In genomic region chr7:100506356-100506930, GRCh38 we compare ENCODE assay signal across 16 cellular contexts. TPM values are rescaled to one million over a fixed set of nuclear protein-coding genes. Genes with fewer than 3 reads are reported as not detected.
DNase-seq lines count a peak whose midpoint lies in the region; ATAC-seq, FAIRE-seq and TF ChIP-seq lines count a peak whose summit lies in the region.
"Had no signal": no experiment of that assay in that cellular context is flagged by ENCODE, and none has a peak within 500 bp of the region (broad histone marks: within the 10 kb centered on the region; RNA-seq: fewer than 3 reads in every experiment).

No MANE protein-coding gene starts in this region.

- peak overlapping the region; percentile 53 for H3K27ac Mint-ChIP-seq in Caco-2 (ENCODE audit: unreplicated experiment)
- H3K27ac Mint-ChIP-seq: T-helper 2 cell treated with Interferon-gamma antibody and Interleukin-4, amounts not matched to agents 5 μg/mL and 100 μg/mL, for 36 hours had no signal

- H3K4me1 ChIP-seq in Caco-2, result peaks cover 31% of the 10 kb centered on the region
- peaks cover 12 to 41% of the 10 kb centered on the region in 2 experiments; a peak in 4 of 5 replicates for H3K4me1 ChIP-seq in K562 (replicated peaks in 1 of 2; ENCODE audit: control insufficient read depth in 2 of 2, insufficient read depth in 2 of 2, low read length in 2 of 2)

- H3K79me2 ChIP-seq in K562 (ENCODE audit: control insufficient read depth, insufficient read depth, low read length), result no peaks in the 10 kb centered on the region

- BruUV-seq in Caco-2 (replicated peaks; lab: Mats Ljungman, UMichigan) (no TSS peak), K562 (replicated peaks; lab: Mats Ljungman, UMichigan) (no TSS peak)

- no peak overlapping the region for H3K4me3 Mint-ChIP-seq in Caco-2 (ENCODE audit: unreplicated experiment)
- H3K4me3 Mint-ChIP-seq: naive thymus-derived CD8-positive, alpha-beta T cell; T-helper 2 cell treated with Interferon-gamma antibody and Interleukin-4, amounts not matched to agents 5 μg/mL and 100 μg/mL, for 36 hours had no signal

- H3K36me3 ChIP-seq in Caco-2 (ENCODE audit: control insufficient read depth, insufficient read depth, low read length) (no peaks in the 10 kb centered on the region), K562 (ENCODE audit: control insufficient read depth, insufficient read depth, low read length) (no peaks in the 10 kb centered on the region)
- H3K36me3 ChIP-seq: suprapubic skin had no signal

- H3K9me3 ChIP-seq in Caco-2, result no peaks in the 10 kb centered on the region
- H3K9me3 ChIP-seq in K562 (replicated peaks; ENCODE audit: control insufficient read depth, insufficient read depth, low read depth, low read length), result no peaks in the 10 kb centered on the region
- H3K9me3 ChIP-seq: suprapubic skin had no signal

- H3K4me1 Mint-ChIP-seq in Caco-2 (ENCODE audit: low read depth, unreplicated experiment), result peaks cover 21% of the 10 kb centered on the region

- ATAC-seq in K562, result peak; percentile 74
- ATAC-seq: activated CD4-positive, CD25-positive, alpha-beta regulatory T cell treated with anti-CD3 and anti-CD28 coated beads, Interleukin-2, amount 50 U/mL, for 24 hours; naive thymus-derived CD8-positive, alpha-beta T cell had no signal

- H3K27ac ChIP-seq in K562 (ENCODE audit: extremely low read depth, low read depth, low read length), result no peak overlapping the region
- H3K27ac ChIP-seq: skin epidermis, suprapubic skin had no signal

- in situ Hi-C loops in KBM-7 (cut with MboI; ENCODE audit: low pct_unique_long_range_greater_than_20kb, low sequenced_read_pairs) (no loop called here), K562 (cut with MboI) (no loop called here)

- no peak for TF ChIP-seq RAD21 in K562 (CRISPR knock-in tag; conservative IDR thresholded peaks at IDR 0.05 in 1 of 2, IDR thresholded peaks at IDR 0.05 in 1 of 2)

- H3K9me3 Mint-ChIP-seq in Caco-2 (ENCODE audit: unreplicated experiment), result no peaks in the 10 kb centered on the region
- H3K9me3 Mint-ChIP-seq: naive thymus-derived CD8-positive, alpha-beta T cell; T-helper 2 cell treated with Interferon-gamma antibody and Interleukin-4, amounts not matched to agents 5 μg/mL and 100 μg/mL, for 36 hours had no signal

- peak; percentile 91 for FAIRE-seq in K562 (lab: Jason Lieb, UNC)
- FAIRE-seq: keratinocyte had no signal

- TF ChIP-seq POLR2A in K562 (conservative IDR thresholded peaks at IDR 0.05), result no peak

- WGBS in K562 (ENCODE audit: insufficient coverage, low coverage, missing lambda C conversion rate), result 28% methylated on average over 8 of the region's 8 CpGs

- peak overlapping the region; percentile 51 for H3K4me2 ChIP-seq in K562 (ENCODE audit: insufficient read depth, low read length)

- H3K4me3 ChIP-seq in Caco-2 (ENCODE audit: low read depth, low read length) (no peak overlapping the region), K562 (no peak overlapping the region)
- H3K4me3 ChIP-seq: skin epidermis, suprapubic skin had no signal

- CTCF ChIA-PET in Caco-2 (lab: Charles Lee), result interaction anchor here (0.7 kb wide), 1 partner anchor 14 kb away, joined by 4 read pairs; no protein-coding TSS in a partner anchor
- CTCF ChIA-PET in K562 (lab: Yijun Ruan, JAX; ENCODE audit: low intra/inter-chr PET ratio), result no interaction called here

- H3K9ac ChIP-seq in K562 (ENCODE audit: insufficient read depth in 1 of 2, low read depth in 2 of 2, low read length in 2 of 2), result peak overlapping the region in 1 of 2 experiments; percentile 17; a peak in 1 of 4 replicates

- TF ChIP-seq CTCF in Caco-2 (IDR thresholded peaks at IDR 0.05; ENCODE audit: insufficient read depth in 1 of 2, low read depth in 1 of 2, low read length in 1 of 2, severe bottlenecking in 1 of 2, unreplicated experiment in 1 of 2) (no peak), K562 (IDR thresholded peaks at IDR 0.05 in 2 of 3, conservative IDR thresholded peaks at IDR 0.05 in 1 of 3; ENCODE audit: insufficient read depth in 2 of 3, low read depth in 1 of 3, low read length in 3 of 3) (no peak)

- intact Hi-C loops in Caco-2 (cut with micrococcal nuclease; ENCODE audit: unreplicated experiment), result no loop called here
- intact Hi-C loops in K562 (cut with micrococcal nuclease), result no loop called here

- POLR2A ChIA-PET in Caco-2 (lab: Charles Lee) (interaction anchor here (0.6 to 1.1 kb wide), 3 partner anchors 15 to 80 kb away, joined by 3 to 12 read pairs (median 4); partner anchors contain the start of gene FBXO24), K562 (lab: Yijun Ruan, JAX) (interaction anchor here (0.6 to 1.2 kb wide), 2 partner anchors 32 to 124 kb away, joined by 3 to 4 read pairs; no protein-coding TSS in a partner anchor)

- H3K27me3 ChIP-seq in Caco-2 (replicated peaks; ENCODE audit: control insufficient read depth, insufficient read depth, low read length), result no peaks in the 10 kb centered on the region
- no peaks in the 10 kb centered on the region for H3K27me3 ChIP-seq in K562 (ENCODE audit: control insufficient read depth in 2 of 2, insufficient read depth in 2 of 2, low read length in 2 of 2)
- H3K27me3 ChIP-seq: suprapubic skin had no signal

- no peaks in the 10 kb centered on the region for H4K20me1 ChIP-seq in K562 (replicated peaks; ENCODE audit: control insufficient read depth, insufficient read depth, low read length)

- DNase-seq in Caco-2 (peak in 1 of 2 experiments; percentile 55), KBM-7 (peak; percentile 35), K562 (ENCODE audit: extremely low read depth in 1 of 4, low spot score in 3 of 4) (peak in 3 of 4 experiments; percentile 35 to 83 (median 54)), NCI-H2171 treated with DMSO at 0.1 percent for 48 hours (lab: John Stamatoyannopoulos, UW) (no peak), NCI-H1436 treated with DMSO at 0.1 percent for 48 hours (lab: John Stamatoyannopoulos, UW) (no peak)
- DNase-seq in stimulated activated CD4-positive, alpha-beta T cell treated with anti-CD3 and anti-CD28 coated beads, Interleukin-15, amount 100 ng/mL, for 24 hours, result no peak
- DNase-seq: effector CD4-positive, alpha-beta T cell; naive thymus-derived CD8-positive, alpha-beta T cell; NCI-H1694 treated with DMSO at 0.1 percent for 48 hours; NCI-H510A had no signal

- H3K27me3 Mint-ChIP-seq in Caco-2 (ENCODE audit: insufficient read depth, unreplicated experiment), result no peaks in the 10 kb centered on the region

- no peaks in the 10 kb centered on the region for H3K9me1 ChIP-seq in K562 (ENCODE audit: control insufficient read depth, insufficient read depth, low read length)

- peaks cover 8% of the 10 kb centered on the region for H3K36me3 Mint-ChIP-seq in Caco-2 (ENCODE audit: insufficient read depth, unreplicated experiment)
- H3K36me3 Mint-ChIP-seq: naive thymus-derived CD8-positive, alpha-beta T cell had no signal

- peak overlapping the region; percentile 80 for H2AFZ ChIP-seq in K562 (ENCODE audit: low read depth, low read length)

- no peak for TF ChIP-seq EP300 in K562 (IDR thresholded peaks at IDR 0.05; ENCODE audit: low read length)

RNA-seq across cellular contexts. Expression of gene NYAP1, which starts 22.7 kb away (rescaled TPM):
- total RNA-seq in Caco-2 (2022), result 1.3 and 1.7 TPM in 2 replicates
- total RNA-seq in K562 (2011; cell fraction: chromatin; rRNA removed; ENCODE audit: low replicate concordance), result 0.53 and 1.0 TPM in 2 replicates
- 0.67 and 0.79 TPM in 2 replicates for total RNA-seq in K562 (2011; cell fraction: nucleolus; rRNA removed)
- total RNA-seq in K562 (2011; cell fraction: nucleoplasm; rRNA removed), result 0.23 and 0.59 TPM in 2 replicates
- 0.32 and 0.98 TPM in 2 replicates for total RNA-seq in K562 (2014; rRNA removed)
- 0.11 and 0.13 TPM in 2 replicates for total RNA-seq in K562 (2014; rRNA removed; fragmentation: Illumina TruSeq; extraction: Trizol)
- 0.15 and 0.22 TPM in 2 replicates for total RNA-seq in K562 (2015; rRNA removed; fragmentation: Illumina TruSeq; extraction: Trizol)
- total RNA-seq in K562 (2021), result 0.82 and 0.87 TPM in 2 replicates
- polyA plus RNA-seq in K562 (2011; rRNA removed), result 0.09 and 0.13 TPM in 2 replicates
- polyA plus RNA-seq in K562 (2011; cell fraction: cytosol; rRNA removed), result 0.15 and 1.4 TPM in 2 replicates
- polyA plus RNA-seq in K562 (2011; cell fraction: nucleus; rRNA removed), result 0.34 and 1.7 TPM in 2 replicates
- 0.35 and 0.65 TPM in 2 replicates for polyA plus RNA-seq in K562 (2012)
- 0.13 and 0.17 TPM in 2 replicates for polyA plus RNA-seq in K562 (2014; fragmentation: Illumina TruSeq; extraction: Trizol)
- polyA plus RNA-seq in K562 (2014; fragmentation: Nextera tagmentation; extraction: Ambion mirVana), result not detected
- polyA plus RNA-seq in K562 (2014; rRNA removed), result 0.88 and 1.0 TPM in 2 replicates
- 0.11 TPM in 1 of 2 replicates, not detected in the other for polyA minus RNA-seq in K562 (2011; rRNA and poly(A)+ RNA removed)
- not detected in 2 replicates for polyA minus RNA-seq in K562 (2011; cell fraction: cytosol; rRNA and poly(A)+ RNA removed)
- 0.22 and 0.40 TPM in 2 replicates for polyA minus RNA-seq in K562 (2011; cell fraction: nucleus; rRNA and poly(A)+ RNA removed)
- polyA plus RNA-seq: naive thymus-derived CD8-positive, alpha-beta T cell had no signal

RNA-seq across cellular contexts. Expression of gene TSC22D4, which starts 27.4 kb away (rescaled TPM):
- total RNA-seq in Caco-2 (2022) (27.2 and 32.0 TPM in 2 replicates), K562 (2014; rRNA removed) (77.6 and 102 TPM in 2 replicates), K562 (2014; rRNA removed; fragmentation: Illumina TruSeq; extraction: Trizol) (10.1 and 13.1 TPM in 2 replicates), K562 (2015; rRNA removed; fragmentation: Illumina TruSeq; extraction: Trizol) (31.3 and 33.9 TPM in 2 replicates), K562 (2021) (102 and 107 TPM in 2 replicates)
- 30.5 and 88.7 TPM in 2 replicates for total RNA-seq in K562 (2011; cell fraction: chromatin; rRNA removed; ENCODE audit: low replicate concordance)
- 56.8 and 60.5 TPM in 2 replicates for total RNA-seq in K562 (2011; cell fraction: nucleolus; rRNA removed)
- total RNA-seq in K562 (2011; cell fraction: nucleoplasm; rRNA removed), result 38.6 and 57.1 TPM in 2 replicates
- polyA plus RNA-seq in K562 (2011; rRNA removed) (14.2 and 18.8 TPM in 2 replicates), K562 (2014; fragmentation: Illumina TruSeq; extraction: Trizol) (28.7 and 51.7 TPM in 2 replicates), K562 (2014; fragmentation: Nextera tagmentation; extraction: Ambion mirVana) (under 1 TPM; 0.37 to 0.92 TPM), K562 (2014; rRNA removed) (57.9 and 61.0 TPM in 2 replicates)
- 13.0 and 47.0 TPM in 2 replicates for polyA plus RNA-seq in K562 (2011; cell fraction: cytosol; rRNA removed)
- polyA plus RNA-seq in K562 (2011; cell fraction: nucleus; rRNA removed), result 22.1 and 53.6 TPM in 2 replicates
- polyA plus RNA-seq in K562 (2012), result 64.9 and 107 TPM in 2 replicates
- 5.5 and 9.6 TPM in 2 replicates for polyA minus RNA-seq in K562 (2011; rRNA and poly(A)+ RNA removed)
- 24.5 and 26.5 TPM in 2 replicates for polyA minus RNA-seq in K562 (2011; cell fraction: cytosol; rRNA and poly(A)+ RNA removed)
- polyA minus RNA-seq in K562 (2011; cell fraction: nucleus; rRNA and poly(A)+ RNA removed), result 10.0 and 13.5 TPM in 2 replicates

RNA-seq across cellular contexts. Expression of gene AGFG2, which starts 32.6 kb away (rescaled TPM):
- 58.5 and 60.7 TPM in 2 replicates for total RNA-seq in Caco-2 (2022)
- 25.6 and 42.2 TPM in 2 replicates for total RNA-seq in K562 (2011; cell fraction: chromatin; rRNA removed; ENCODE audit: low replicate concordance)
- total RNA-seq in K562 (2011; cell fraction: nucleolus; rRNA removed), result 22.7 and 25.7 TPM in 2 replicates
- total RNA-seq in K562 (2011; cell fraction: nucleoplasm; rRNA removed), result 28.4 and 39.7 TPM in 2 replicates
- 11.7 and 20.2 TPM in 2 replicates for total RNA-seq in K562 (2014; rRNA removed)
- total RNA-seq in K562 (2014; rRNA removed; fragmentation: Illumina TruSeq; extraction: Trizol), result 3.6 and 4.3 TPM in 2 replicates
- 7.8 and 9.3 TPM in 2 replicates for total RNA-seq in K562 (2015; rRNA removed; fragmentation: Illumina TruSeq; extraction: Trizol)
- 23.1 and 23.4 TPM in 2 replicates for total RNA-seq in K562 (2021)
- 4.6 and 5.2 TPM in 2 replicates for polyA plus RNA-seq in K562 (2011; rRNA removed)
- 3.8 and 25.5 TPM in 2 replicates for polyA plus RNA-seq in K562 (2011; cell fraction: cytosol; rRNA removed)
- polyA plus RNA-seq in K562 (2011; cell fraction: nucleus; rRNA removed), result 12.0 and 33.1 TPM in 2 replicates
- 9.7 and 18.9 TPM in 2 replicates for polyA plus RNA-seq in K562 (2012)
- 6.5 and 9.6 TPM in 2 replicates for polyA plus RNA-seq in K562 (2014; fragmentation: Illumina TruSeq; extraction: Trizol)
- under 1 TPM; 0.31 to 0.32 TPM for polyA plus RNA-seq in K562 (2014; fragmentation: Nextera tagmentation; extraction: Ambion mirVana)
- 10.0 and 16.8 TPM in 2 replicates for polyA plus RNA-seq in K562 (2014; rRNA removed)
- 3.7 and 4.3 TPM in 2 replicates for polyA minus RNA-seq in K562 (2011; rRNA and poly(A)+ RNA removed)
- 3.9 and 8.0 TPM in 2 replicates for polyA minus RNA-seq in K562 (2011; cell fraction: cytosol; rRNA and poly(A)+ RNA removed)
- 10.2 and 12.1 TPM in 2 replicates for polyA minus RNA-seq in K562 (2011; cell fraction: nucleus; rRNA and poly(A)+ RNA removed)

RNA-seq across cellular contexts. Expression of gene SPACDR, which starts 42.4 kb away (rescaled TPM):
- total RNA-seq in Caco-2 (2022) (0.41 and 0.84 TPM in 2 replicates), K562 (2014; rRNA removed) (0.14 and 0.29 TPM in 2 replicates), K562 (2014; rRNA removed; fragmentation: Illumina TruSeq; extraction: Trizol) (not detected in 2 replicates), K562 (2015; rRNA removed; fragmentation: Illumina TruSeq; extraction: Trizol) (0.29 and 0.41 TPM in 2 replicates), K562 (2021) (0.55 and 1.2 TPM in 2 replicates)
- total RNA-seq in K562 (2011; cell fraction: chromatin; rRNA removed; ENCODE audit: low replicate concordance), result 3.4 and 9.9 TPM in 2 replicates
- total RNA-seq in K562 (2011; cell fraction: nucleolus; rRNA removed), result 1.8 and 4.7 TPM in 2 replicates
- 2.4 and 3.8 TPM in 2 replicates for total RNA-seq in K562 (2011; cell fraction: nucleoplasm; rRNA removed)
- polyA plus RNA-seq in K562 (2011; rRNA removed) (0.18 and 0.20 TPM in 2 replicates), K562 (2014; fragmentation: Illumina TruSeq; extraction: Trizol) (0.13 and 0.24 TPM in 2 replicates), K562 (2014; fragmentation: Nextera tagmentation; extraction: Ambion mirVana) (under 1 TPM; 0.07 to 0.11 TPM), K562 (2014; rRNA removed) (0.12 and 0.15 TPM in 2 replicates)
- 0.40 and 0.56 TPM in 2 replicates for polyA plus RNA-seq in K562 (2011; cell fraction: cytosol; rRNA removed)
- 1.0 and 2.9 TPM in 2 replicates for polyA plus RNA-seq in K562 (2011; cell fraction: nucleus; rRNA removed)
- 0.47 and 2.1 TPM in 2 replicates for polyA plus RNA-seq in K562 (2012)
- polyA minus RNA-seq in K562 (2011; rRNA and poly(A)+ RNA removed), result not detected in 2 replicates
- polyA minus RNA-seq in K562 (2011; cell fraction: cytosol; rRNA and poly(A)+ RNA removed), result not detected in 2 replicates
- polyA minus RNA-seq in K562 (2011; cell fraction: nucleus; rRNA and poly(A)+ RNA removed), result not detected in 2 replicates
- total RNA-seq: G401 had no signal

Comparison
In these comparisons a context has a peak if more than half of its experiments do, and no peak if none do; other contexts are left out.
1. DNase-seq: peak in KBM-7 (single experiment) and K562 (3 of 4); none in NCI-H2171 treated with DMSO at 0.1 percent for 48 hours (single experiment), NCI-H1436 treated with DMSO at 0.1 percent for 48 hours (single experiment) and stimulated activated CD4-positive, alpha-beta T cell treated with anti-CD3 and anti-CD28 coated beads, Interleukin-15, amount 100 ng/mL, for 24 hours (single experiment).